1 cellular context compared by ENCODE assay signal in genomic region chr2:160044728-160045127, GRCh38.
A peak's percentile ranks its signal among the peaks of the same experiment; 100 is the strongest.
TF ChIP-seq lines count a peak whose summit lies in the region.

No MANE protein-coding gene starts in this region.

TF ChIP-seq in K562, 482 proteins besides CTCF, POLR2A, EP300 and RAD21 (continued from another document):
- TF ChIP-seq, protein P1, sequence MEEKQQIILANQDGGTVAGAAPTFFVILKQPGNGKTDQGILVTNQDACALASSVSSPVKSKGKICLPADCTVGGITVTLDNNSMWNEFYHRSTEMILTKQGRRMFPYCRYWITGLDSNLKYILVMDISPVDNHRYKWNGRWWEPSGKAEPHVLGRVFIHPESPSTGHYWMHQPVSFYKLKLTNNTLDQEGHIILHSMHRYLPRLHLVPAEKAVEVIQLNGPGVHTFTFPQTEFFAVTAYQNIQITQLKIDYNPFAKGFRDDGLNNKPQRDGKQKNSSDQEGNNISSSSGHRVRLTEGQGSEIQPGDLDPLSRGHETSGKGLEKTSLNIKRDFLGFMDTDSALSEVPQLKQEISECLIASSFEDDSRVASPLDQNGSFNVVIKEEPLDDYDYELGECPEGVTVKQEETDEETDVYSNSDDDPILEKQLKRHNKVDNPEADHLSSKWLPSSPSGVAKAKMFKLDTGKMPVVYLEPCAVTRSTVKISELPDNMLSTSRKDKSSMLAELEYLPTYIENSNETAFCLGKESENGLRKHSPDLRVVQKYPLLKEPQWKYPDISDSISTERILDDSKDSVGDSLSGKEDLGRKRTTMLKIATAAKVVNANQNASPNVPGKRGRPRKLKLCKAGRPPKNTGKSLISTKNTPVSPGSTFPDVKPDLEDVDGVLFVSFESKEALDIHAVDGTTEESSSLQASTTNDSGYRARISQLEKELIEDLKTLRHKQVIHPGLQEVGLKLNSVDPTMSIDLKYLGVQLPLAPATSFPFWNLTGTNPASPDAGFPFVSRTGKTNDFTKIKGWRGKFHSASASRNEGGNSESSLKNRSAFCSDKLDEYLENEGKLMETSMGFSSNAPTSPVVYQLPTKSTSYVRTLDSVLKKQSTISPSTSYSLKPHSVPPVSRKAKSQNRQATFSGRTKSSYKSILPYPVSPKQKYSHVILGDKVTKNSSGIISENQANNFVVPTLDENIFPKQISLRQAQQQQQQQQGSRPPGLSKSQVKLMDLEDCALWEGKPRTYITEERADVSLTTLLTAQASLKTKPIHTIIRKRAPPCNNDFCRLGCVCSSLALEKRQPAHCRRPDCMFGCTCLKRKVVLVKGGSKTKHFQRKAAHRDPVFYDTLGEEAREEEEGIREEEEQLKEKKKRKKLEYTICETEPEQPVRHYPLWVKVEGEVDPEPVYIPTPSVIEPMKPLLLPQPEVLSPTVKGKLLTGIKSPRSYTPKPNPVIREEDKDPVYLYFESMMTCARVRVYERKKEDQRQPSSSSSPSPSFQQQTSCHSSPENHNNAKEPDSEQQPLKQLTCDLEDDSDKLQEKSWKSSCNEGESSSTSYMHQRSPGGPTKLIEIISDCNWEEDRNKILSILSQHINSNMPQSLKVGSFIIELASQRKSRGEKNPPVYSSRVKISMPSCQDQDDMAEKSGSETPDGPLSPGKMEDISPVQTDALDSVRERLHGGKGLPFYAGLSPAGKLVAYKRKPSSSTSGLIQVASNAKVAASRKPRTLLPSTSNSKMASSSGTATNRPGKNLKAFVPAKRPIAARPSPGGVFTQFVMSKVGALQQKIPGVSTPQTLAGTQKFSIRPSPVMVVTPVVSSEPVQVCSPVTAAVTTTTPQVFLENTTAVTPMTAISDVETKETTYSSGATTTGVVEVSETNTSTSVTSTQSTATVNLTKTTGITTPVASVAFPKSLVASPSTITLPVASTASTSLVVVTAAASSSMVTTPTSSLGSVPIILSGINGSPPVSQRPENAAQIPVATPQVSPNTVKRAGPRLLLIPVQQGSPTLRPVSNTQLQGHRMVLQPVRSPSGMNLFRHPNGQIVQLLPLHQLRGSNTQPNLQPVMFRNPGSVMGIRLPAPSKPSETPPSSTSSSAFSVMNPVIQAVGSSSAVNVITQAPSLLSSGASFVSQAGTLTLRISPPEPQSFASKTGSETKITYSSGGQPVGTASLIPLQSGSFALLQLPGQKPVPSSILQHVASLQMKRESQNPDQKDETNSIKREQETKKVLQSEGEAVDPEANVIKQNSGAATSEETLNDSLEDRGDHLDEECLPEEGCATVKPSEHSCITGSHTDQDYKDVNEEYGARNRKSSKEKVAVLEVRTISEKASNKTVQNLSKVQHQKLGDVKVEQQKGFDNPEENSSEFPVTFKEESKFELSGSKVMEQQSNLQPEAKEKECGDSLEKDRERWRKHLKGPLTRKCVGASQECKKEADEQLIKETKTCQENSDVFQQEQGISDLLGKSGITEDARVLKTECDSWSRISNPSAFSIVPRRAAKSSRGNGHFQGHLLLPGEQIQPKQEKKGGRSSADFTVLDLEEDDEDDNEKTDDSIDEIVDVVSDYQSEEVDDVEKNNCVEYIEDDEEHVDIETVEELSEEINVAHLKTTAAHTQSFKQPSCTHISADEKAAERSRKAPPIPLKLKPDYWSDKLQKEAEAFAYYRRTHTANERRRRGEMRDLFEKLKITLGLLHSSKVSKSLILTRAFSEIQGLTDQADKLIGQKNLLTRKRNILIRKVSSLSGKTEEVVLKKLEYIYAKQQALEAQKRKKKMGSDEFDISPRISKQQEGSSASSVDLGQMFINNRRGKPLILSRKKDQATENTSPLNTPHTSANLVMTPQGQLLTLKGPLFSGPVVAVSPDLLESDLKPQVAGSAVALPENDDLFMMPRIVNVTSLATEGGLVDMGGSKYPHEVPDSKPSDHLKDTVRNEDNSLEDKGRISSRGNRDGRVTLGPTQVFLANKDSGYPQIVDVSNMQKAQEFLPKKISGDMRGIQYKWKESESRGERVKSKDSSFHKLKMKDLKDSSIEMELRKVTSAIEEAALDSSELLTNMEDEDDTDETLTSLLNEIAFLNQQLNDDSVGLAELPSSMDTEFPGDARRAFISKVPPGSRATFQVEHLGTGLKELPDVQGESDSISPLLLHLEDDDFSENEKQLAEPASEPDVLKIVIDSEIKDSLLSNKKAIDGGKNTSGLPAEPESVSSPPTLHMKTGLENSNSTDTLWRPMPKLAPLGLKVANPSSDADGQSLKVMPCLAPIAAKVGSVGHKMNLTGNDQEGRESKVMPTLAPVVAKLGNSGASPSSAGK (IDR thresholded peaks at IDR 0.05): peak; percentile 39; the same call in 1 of the 2 replicates
- TF ChIP-seq JUND (IDR thresholded peaks at IDR 0.05; ENCODE audit: borderline replicate concordance, low read depth, low read length) (peak; percentile 20; the same call in 1 of the 2 replicates), JUND (tag; IDR thresholded peaks at IDR 0.05; ENCODE audit: borderline replicate concordance, low read depth, low read length) (no peak; the same call in 2 of the 3 replicates), ZNF197 (CRISPR knock-in tag; IDR thresholded peaks at IDR 0.05; ENCODE audit: low read depth) (no peak), SMAD4 (CRISPR knock-in tag; conservative IDR thresholded peaks at IDR 0.05) (no peak), ADNP (tag; IDR thresholded peaks at IDR 0.05) (no peak), YY1 (IDR thresholded peaks at IDR 0.05; ENCODE audit: borderline replicate concordance in 1 of 3, control insufficient read depth in 1 of 3, extremely low read depth in 1 of 3, insufficient read depth in 3 of 3, insufficient read length in 1 of 3, insufficient replicate concordance in 2 of 3, low read depth in 1 of 3, low read length in 2 of 3) (peak in 1 of 3 experiments; percentile 51), SIN3B (IDR thresholded peaks at IDR 0.05; ENCODE audit: low read depth) (no peak), NR2C1 (IDR thresholded peaks at IDR 0.05) (no peak), NR2C1 (tag; IDR thresholded peaks at IDR 0.05) (no peak), POU5F1 (IDR thresholded peaks at IDR 0.05; ENCODE audit: borderline replicate concordance, low read depth, low read length, partially characterized antibody) (no peak), L3MBTL2 (IDR thresholded peaks at IDR 0.05) (0 out of 2 replicates have a peak, but pooled peaks have one; percentile 49), ZNF699 (CRISPR knock-in tag; IDR thresholded peaks at IDR 0.05; ENCODE audit: insufficient replicate concordance) (no peak), RBM22 (IDR thresholded peaks at IDR 0.05; ENCODE audit: low read depth, low read length, poor library complexity, severe bottlenecking) (no peak), ZNF217 (CRISPR knock-in tag; IDR thresholded peaks at IDR 0.05) (no peak), RFX5 (IDR thresholded peaks at IDR 0.05; ENCODE audit: low read depth, low read length) (no peak), NFRKB (IDR thresholded peaks at IDR 0.05; ENCODE audit: low read depth) (no peak), ZC3H4 (CRISPR knock-in tag; IDR thresholded peaks at IDR 0.05; ENCODE audit: borderline replicate concordance) (no peak), ZNF23 (CRISPR knock-in tag; IDR thresholded peaks at IDR 0.05) (no peak), ZBTB7A (IDR thresholded peaks at IDR 0.05; ENCODE audit: borderline replicate concordance, control insufficient read depth, low read depth, low read length) (no peak), NRF1 (conservative IDR thresholded peaks at IDR 0.05 in 1 of 2, IDR thresholded peaks at IDR 0.05 in 1 of 2) (peak; percentile 13 to 24; a peak in 1 of 4 replicates), CTCFL (IDR thresholded peaks at IDR 0.05; ENCODE audit: borderline replicate concordance, insufficient read depth, low read depth, low read length, poor library complexity, severe bottlenecking) (peak; percentile 31), CBX2 (IDR thresholded peaks at IDR 0.05; ENCODE audit: insufficient read depth, low read length, poor library complexity, severe bottlenecking) (no peak)
- TF ChIP-seq, protein P2, sequence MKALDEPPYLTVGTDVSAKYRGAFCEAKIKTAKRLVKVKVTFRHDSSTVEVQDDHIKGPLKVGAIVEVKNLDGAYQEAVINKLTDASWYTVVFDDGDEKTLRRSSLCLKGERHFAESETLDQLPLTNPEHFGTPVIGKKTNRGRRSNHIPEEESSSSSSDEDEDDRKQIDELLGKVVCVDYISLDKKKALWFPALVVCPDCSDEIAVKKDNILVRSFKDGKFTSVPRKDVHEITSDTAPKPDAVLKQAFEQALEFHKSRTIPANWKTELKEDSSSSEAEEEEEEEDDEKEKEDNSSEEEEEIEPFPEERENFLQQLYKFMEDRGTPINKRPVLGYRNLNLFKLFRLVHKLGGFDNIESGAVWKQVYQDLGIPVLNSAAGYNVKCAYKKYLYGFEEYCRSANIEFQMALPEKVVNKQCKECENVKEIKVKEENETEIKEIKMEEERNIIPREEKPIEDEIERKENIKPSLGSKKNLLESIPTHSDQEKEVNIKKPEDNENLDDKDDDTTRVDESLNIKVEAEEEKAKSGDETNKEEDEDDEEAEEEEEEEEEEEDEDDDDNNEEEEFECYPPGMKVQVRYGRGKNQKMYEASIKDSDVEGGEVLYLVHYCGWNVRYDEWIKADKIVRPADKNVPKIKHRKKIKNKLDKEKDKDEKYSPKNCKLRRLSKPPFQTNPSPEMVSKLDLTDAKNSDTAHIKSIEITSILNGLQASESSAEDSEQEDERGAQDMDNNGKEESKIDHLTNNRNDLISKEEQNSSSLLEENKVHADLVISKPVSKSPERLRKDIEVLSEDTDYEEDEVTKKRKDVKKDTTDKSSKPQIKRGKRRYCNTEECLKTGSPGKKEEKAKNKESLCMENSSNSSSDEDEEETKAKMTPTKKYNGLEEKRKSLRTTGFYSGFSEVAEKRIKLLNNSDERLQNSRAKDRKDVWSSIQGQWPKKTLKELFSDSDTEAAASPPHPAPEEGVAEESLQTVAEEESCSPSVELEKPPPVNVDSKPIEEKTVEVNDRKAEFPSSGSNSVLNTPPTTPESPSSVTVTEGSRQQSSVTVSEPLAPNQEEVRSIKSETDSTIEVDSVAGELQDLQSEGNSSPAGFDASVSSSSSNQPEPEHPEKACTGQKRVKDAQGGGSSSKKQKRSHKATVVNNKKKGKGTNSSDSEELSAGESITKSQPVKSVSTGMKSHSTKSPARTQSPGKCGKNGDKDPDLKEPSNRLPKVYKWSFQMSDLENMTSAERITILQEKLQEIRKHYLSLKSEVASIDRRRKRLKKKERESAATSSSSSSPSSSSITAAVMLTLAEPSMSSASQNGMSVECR (CRISPR knock-in tag; IDR thresholded peaks at IDR 0.05): no peak
- TF ChIP-seq, protein P3, sequence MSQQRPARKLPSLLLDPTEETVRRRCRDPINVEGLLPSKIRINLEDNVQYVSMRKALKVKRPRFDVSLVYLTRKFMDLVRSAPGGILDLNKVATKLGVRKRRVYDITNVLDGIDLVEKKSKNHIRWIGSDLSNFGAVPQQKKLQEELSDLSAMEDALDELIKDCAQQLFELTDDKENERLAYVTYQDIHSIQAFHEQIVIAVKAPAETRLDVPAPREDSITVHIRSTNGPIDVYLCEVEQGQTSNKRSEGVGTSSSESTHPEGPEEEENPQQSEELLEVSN (IDR thresholded peaks at IDR 0.05; ENCODE audit: borderline replicate concordance in 1 of 2, extremely low read depth in 1 of 2, insufficient read depth in 1 of 2, insufficient read length in 1 of 2, low read depth in 1 of 2, low read length in 1 of 2, poor library complexity in 1 of 2, severe bottlenecking in 1 of 2): no peak
- TF ChIP-seq, protein P4, sequence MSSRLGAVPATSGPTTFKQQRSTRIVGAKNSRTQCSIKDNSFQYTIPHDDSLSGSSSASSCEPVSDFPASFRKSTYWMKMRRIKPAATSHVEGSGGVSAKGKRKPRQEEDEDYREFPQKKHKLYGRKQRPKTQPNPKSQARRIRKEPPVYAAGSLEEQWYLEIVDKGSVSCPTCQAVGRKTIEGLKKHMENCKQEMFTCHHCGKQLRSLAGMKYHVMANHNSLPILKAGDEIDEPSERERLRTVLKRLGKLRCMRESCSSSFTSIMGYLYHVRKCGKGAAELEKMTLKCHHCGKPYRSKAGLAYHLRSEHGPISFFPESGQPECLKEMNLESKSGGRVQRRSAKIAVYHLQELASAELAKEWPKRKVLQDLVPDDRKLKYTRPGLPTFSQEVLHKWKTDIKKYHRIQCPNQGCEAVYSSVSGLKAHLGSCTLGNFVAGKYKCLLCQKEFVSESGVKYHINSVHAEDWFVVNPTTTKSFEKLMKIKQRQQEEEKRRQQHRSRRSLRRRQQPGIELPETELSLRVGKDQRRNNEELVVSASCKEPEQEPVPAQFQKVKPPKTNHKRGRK (tag; IDR thresholded peaks at IDR 0.05): no peak
TF ChIP-seq in K562: peak in this region for 6.
